In genomic region chr1:205849619-205850355, GRCh38 we compare ENCODE assay signal across 1 cellular context.
TF ChIP-seq lines count a peak whose summit lies in the region.

TSS of gene PM20D1 (minus strand) at chr1:205850132. CDS start at chr1:205850072, 60 bp downstream.

TF ChIP-seq in SK-N-SH, 30 proteins besides CTCF, POLR2A, EP300 and RAD21 (continued from another document):
- TF ChIP-seq MAX (IDR thresholded peaks at IDR 0.05; ENCODE audit: low read depth) (no peak), EZH2phosphoT487 (IDR thresholded peaks at IDR 0.05; ENCODE audit: borderline replicate concordance, low read depth) (no peak), TCF12 (IDR thresholded peaks at IDR 0.05) (no peak), TAF1 (IDR thresholded peaks at IDR 0.05; ENCODE audit: borderline replicate concordance, low read depth, low read length) (no peak)
- TF ChIP-seq, protein P1, sequence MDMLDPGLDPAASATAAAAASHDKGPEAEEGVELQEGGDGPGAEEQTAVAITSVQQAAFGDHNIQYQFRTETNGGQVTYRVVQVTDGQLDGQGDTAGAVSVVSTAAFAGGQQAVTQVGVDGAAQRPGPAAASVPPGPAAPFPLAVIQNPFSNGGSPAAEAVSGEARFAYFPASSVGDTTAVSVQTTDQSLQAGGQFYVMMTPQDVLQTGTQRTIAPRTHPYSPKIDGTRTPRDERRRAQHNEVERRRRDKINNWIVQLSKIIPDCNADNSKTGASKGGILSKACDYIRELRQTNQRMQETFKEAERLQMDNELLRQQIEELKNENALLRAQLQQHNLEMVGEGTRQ (IDR thresholded peaks at IDR 0.05; ENCODE audit: borderline replicate concordance, low read depth, low read length), result no peak
